ENCODE assay signal across 16 cellular contexts in genomic region chr11:132142554-132142953, GRCh38.
DNase-seq lines count a peak whose midpoint lies in the region; TF ChIP-seq lines count a peak whose summit lies in the region.
"Had no signal": no experiment of that assay in that cellular context is flagged by ENCODE, and none has a peak within 500 bp of the region (broad histone marks: within the 10 kb centered on the region; RNA-seq: fewer than 3 reads in every experiment).

No MANE protein-coding gene starts in this region.

- in situ Hi-C loops in GM13976 (cut with MboI; ENCODE audit: low sequenced_read_pairs, unreplicated experiment): no loop called here

- DNase-seq in NCI-H1417 (lab: John Stamatoyannopoulos, UW): peak; percentile 47 to 80 (median 80)
- no peak for DNase-seq in NCI-H1417 treated with DMSO at 0.1 percent for 48 hours (lab: John Stamatoyannopoulos, UW)
- DNase-seq in Ammon's horn (ENCODE audit: low spot score): peak; percentile 14
- peak; percentile 22 for DNase-seq in NCI-H2029 (lab: John Stamatoyannopoulos, UW)
- peak; percentile 38 for DNase-seq in NCI-H748 treated with DMSO at 0.1 percent for 48 hours (lab: John Stamatoyannopoulos, UW)
- DNase-seq in OCI-M1 (lab: John Stamatoyannopoulos, UW): no peak
- no peak for DNase-seq in activated naive CD4-positive, alpha-beta T cell treated with anti-CD3 and anti-CD28 coated beads, Interleukin-2, amount 50 U/mL, for 16 hours
- DNase-seq in GM13976 (ENCODE audit: low spot score): no peak
- DNase-seq: 8988T; CD4-positive, alpha-beta memory T cell; GF-D8; NCI-H2081 treated with DMSO at 0.1 percent for 48 hours; NCI-H524; NK-92 treated with Interleukin-12 subunit alpha and Interleukin-12 subunit beta, amount 100 ng/mL, for 24 hours; PC-9; SW 1271 had no signal

- no peak for TF ChIP-seq CTCF in GM13976 (IDR thresholded peaks at IDR 0.05; ENCODE audit: borderline replicate concordance, control extremely low read depth, extremely low read depth, insufficient read depth, missing control alignments)

Comparison
In these comparisons a context has a peak if more than half of its experiments do, and no peak if none do; other contexts are left out.
1. DNase-seq: peak in NCI-H1417 (3 of 3), Ammon's horn (single experiment), NCI-H2029 (single experiment) and NCI-H748 treated with DMSO at 0.1 percent for 48 hours (single experiment); none in NCI-H1417 treated with DMSO at 0.1 percent for 48 hours (single experiment), OCI-M1 (single experiment), activated naive CD4-positive, alpha-beta T cell treated with anti-CD3 and anti-CD28 coated beads, Interleukin-2, amount 50 U/mL, for 16 hours (single experiment) and GM13976 (single experiment).